Comparison of ENCODE assay signal across 8 cellular contexts in genomic region chr20:22686097-22686496, GRCh38.
DNase-seq lines count a peak whose midpoint lies in the region; ATAC-seq and TF ChIP-seq lines count a peak whose summit lies in the region.

No MANE protein-coding gene starts in this region.

- H3K4me1 ChIP-seq in right lobe of liver, result peaks cover 0 to 11% (median 4%) of the 10 kb centered on the region in 4 donors

- in situ Hi-C loops in brain microvascular endothelial cell (cut with HindIII; ENCODE audit: low pct_ligation_motif_present, low sequenced_read_pairs), result loop anchor here (25.0 kb wide), 4 partner anchors 99 to 651 kb away; partner anchors contain the start of gene FOXA2

- no peak for TF ChIP-seq POLR2A in right lobe of liver (IDR thresholded peaks at IDR 0.05)

- 31% methylated on average over 7 of the region's 7 CpGs for whole genome bisulfite sequencing in right lobe of liver (ENCODE audit: insufficient coverage, low coverage, low lambda C conversion rate, missing lambda C conversion rate)

- peak; percentile 49 for DNase-seq in NCI-H1436 (lab: John Stamatoyannopoulos, UW)
- DNase-seq in NCI-H1436 treated with DMSO at 0.1 percent for 48 hours (lab: John Stamatoyannopoulos, UW), result no peak
- DNase-seq in NCI-H2081 treated with DMSO at 0.1 percent for 48 hours (lab: John Stamatoyannopoulos, UW), result peak; percentile 54
- peak; percentile 72 for DNase-seq in brain microvascular endothelial cell
- DNase-seq in right lobe of liver, result peak in 2 of 3 donors; percentile 57 to 65
- DNase-seq in GM19240 (ENCODE audit: insufficient read length, low spot score), result no peak

- no peaks in the 10 kb centered on the region for H3K27me3 ChIP-seq in brain microvascular endothelial cell (replicated peaks)
- no peaks in the 10 kb centered on the region for H3K27me3 ChIP-seq in right lobe of liver

- no peaks in the 10 kb centered on the region for H3K9me3 ChIP-seq in right lobe of liver

- TF ChIP-seq CTCF in brain microvascular endothelial cell (IDR thresholded peaks at IDR 0.05; ENCODE audit: low read depth, low read length, missing control alignments) (no peak), right lobe of liver (IDR thresholded peaks at IDR 0.05) (no peak)

- H3K36me3 ChIP-seq in brain microvascular endothelial cell (replicated peaks) (no peaks in the 10 kb centered on the region), right lobe of liver (no peaks in the 10 kb centered on the region)

- peak; percentile 48 to 74 (median 64) for ATAC-seq in right lobe of liver
- no peak for ATAC-seq in HG03521 (IDR thresholded peaks at IDR 0.05; ENCODE audit: unreplicated experiment)
- ATAC-seq in HG02870 (IDR thresholded peaks at IDR 0.05; ENCODE audit: unreplicated experiment), result no peak

- intact Hi-C loops in right lobe of liver (cut with DNase I), result loop anchor here in 1 of 2 donors (10.0 kb wide), 1 partner anchor 91 kb away; no protein-coding TSS in a partner anchor

- H3K4me3 ChIP-seq in brain microvascular endothelial cell (ENCODE audit: low read depth, low read length) (no peak overlapping the region), right lobe of liver (no peak overlapping the region)

- H3K27ac ChIP-seq in brain microvascular endothelial cell (no peak overlapping the region), right lobe of liver (no peak overlapping the region)

Comparison
In these comparisons a context has a peak if more than half of its experiments do, and no peak if none do; other contexts are left out.
1. DNase-seq: peak in NCI-H1436 (single experiment), NCI-H2081 treated with DMSO at 0.1 percent for 48 hours (single experiment), brain microvascular endothelial cell (single experiment) and right lobe of liver (2 of 3); none in NCI-H1436 treated with DMSO at 0.1 percent for 48 hours (single experiment) and GM19240 (single experiment).
2. ATAC-seq: peak in right lobe of liver (4 of 4); none in HG03521 (single experiment) and HG02870 (single experiment).